In the genomic region with DNA sequence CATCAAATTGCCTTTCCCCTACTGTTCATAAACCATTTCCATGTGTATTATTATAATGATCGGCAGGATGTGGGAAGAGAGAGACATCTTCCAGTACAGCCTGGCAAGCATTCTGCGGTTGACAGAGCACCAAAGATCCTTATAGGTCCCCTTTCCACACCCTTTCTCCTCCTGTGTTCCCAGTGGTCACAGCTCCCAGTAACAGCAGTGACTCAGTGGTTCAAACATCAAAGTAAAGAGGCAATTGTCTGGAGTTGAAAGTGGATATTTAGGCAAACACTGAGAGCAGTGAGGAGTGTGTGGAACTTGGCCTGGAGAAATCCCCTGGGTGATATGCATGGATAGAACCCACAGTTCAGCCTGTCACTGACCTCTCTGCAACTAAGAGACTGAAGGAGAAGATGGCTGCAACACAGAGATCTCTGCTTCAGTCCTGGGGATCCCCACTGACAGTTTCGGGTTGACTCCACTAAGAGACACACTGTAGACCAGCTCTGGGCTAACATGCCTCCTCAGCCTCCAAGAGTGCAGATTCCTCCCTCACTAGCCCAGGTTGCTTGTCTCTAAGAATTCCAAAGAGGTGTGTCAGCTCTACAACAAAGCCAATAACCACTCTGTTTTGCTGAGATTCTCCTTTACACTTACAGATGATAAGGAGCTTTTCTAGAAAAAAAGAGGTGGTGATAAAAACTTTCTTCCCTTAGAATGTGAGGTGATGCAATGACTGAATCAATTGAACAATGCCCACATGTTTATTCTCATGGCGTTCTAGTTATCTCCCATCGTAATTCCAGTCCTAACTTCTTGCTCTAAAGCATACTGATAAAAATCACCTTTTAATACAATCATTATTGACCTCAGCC, we compare ENCODE assay signal across 8 cellular contexts.
DNase-seq lines count a peak whose midpoint lies in the region; ATAC-seq, FAIRE-seq and TF ChIP-seq lines count a peak whose summit lies in the region.

No MANE protein-coding gene starts in this region.

- TF ChIP-seq CTCF in choroid plexus epithelial cell (conservative IDR thresholded peaks at IDR 0.05; ENCODE audit: low read depth, low read length): no peak
- TF ChIP-seq CTCF in D721Med (IDR thresholded peaks at IDR 0.05; ENCODE audit: insufficient read depth, missing control alignments): no peak

- ATAC-seq in GM19438 (IDR thresholded peaks at IDR 0.05; ENCODE audit: low read depth, unreplicated experiment): peak; percentile 71
- ATAC-seq in HG03439 (IDR thresholded peaks at IDR 0.05; ENCODE audit: unreplicated experiment): peak; percentile 85

- H3K4me3 ChIP-seq in choroid plexus epithelial cell (ENCODE audit: low read depth, low read length): no peak overlapping the region

- no peak for TF ChIP-seq POLR2A in erythroblast (IDR thresholded peaks at IDR 0.05; ENCODE audit: low read length)

- no peak for FAIRE-seq in D721Med (lab: Jason Lieb, UNC)

- peak; percentile 93 for DNase-seq in EH (ENCODE audit: low read depth)
- peak; percentile 75 for DNase-seq in choroid plexus epithelial cell (ENCODE audit: low read depth)
- DNase-seq in erythroblast (lab: John Stamatoyannopoulos, UW): no peak
- DNase-seq in NCI-H1417 treated with DMSO at 0.1 percent for 48 hours (lab: John Stamatoyannopoulos, UW): no peak
- no peak for DNase-seq in D721Med (ENCODE audit: insufficient read length, low spot score)
- no peak for DNase-seq in activated naive CD4-positive, alpha-beta T cell treated with anti-CD3 and anti-CD28 coated beads, Interleukin-2, amount 50 U/mL, for 16 hours

Comparison
In these comparisons a context has a peak if more than half of its experiments do, and no peak if none do; other contexts are left out.
1. DNase-seq: peak in EH (single experiment) and choroid plexus epithelial cell (single experiment); none in erythroblast (0 of 2), NCI-H1417 treated with DMSO at 0.1 percent for 48 hours (single experiment), D721Med (single experiment) and activated naive CD4-positive, alpha-beta T cell treated with anti-CD3 and anti-CD28 coated beads, Interleukin-2, amount 50 U/mL, for 16 hours (single experiment).